ENCODE assay signal across 1 cellular context in the genomic region with DNA sequence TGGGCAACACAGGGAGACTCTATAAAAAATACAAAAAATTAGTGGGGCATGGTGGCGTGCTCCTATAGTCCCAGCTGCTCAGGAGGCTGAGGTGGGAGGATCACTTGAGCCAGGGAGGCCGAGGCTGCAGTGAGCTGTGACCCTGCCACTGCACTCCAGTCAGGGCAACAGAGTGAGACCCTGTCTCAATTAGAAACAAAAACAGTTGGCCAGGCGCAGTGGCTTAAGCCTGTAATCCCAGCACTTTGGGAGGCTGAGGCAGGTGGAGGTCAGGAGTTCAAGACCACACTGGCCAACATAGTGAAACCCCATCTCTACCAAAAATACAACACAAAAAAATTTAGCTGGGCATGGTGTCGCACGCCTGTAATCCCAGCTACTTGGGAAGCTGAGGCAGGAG. TPM values are rescaled to one million over a fixed set of nuclear protein-coding genes. Genes with fewer than 3 reads are reported as not detected.
"Had no signal": no experiment of that assay in that cellular context is flagged by ENCODE, and none has a peak within 500 bp of the region (broad histone marks: within the 10 kb centered on the region; RNA-seq: fewer than 3 reads in every experiment).

No MANE protein-coding gene starts in this region.

RNA-seq across cellular contexts. Expression of a gene that starts 1.8 kb away (rescaled TPM):
- total RNA-seq: GM23248 had no signal
